Comparison of ENCODE assay signal across 25 cellular contexts in the genomic region with DNA sequence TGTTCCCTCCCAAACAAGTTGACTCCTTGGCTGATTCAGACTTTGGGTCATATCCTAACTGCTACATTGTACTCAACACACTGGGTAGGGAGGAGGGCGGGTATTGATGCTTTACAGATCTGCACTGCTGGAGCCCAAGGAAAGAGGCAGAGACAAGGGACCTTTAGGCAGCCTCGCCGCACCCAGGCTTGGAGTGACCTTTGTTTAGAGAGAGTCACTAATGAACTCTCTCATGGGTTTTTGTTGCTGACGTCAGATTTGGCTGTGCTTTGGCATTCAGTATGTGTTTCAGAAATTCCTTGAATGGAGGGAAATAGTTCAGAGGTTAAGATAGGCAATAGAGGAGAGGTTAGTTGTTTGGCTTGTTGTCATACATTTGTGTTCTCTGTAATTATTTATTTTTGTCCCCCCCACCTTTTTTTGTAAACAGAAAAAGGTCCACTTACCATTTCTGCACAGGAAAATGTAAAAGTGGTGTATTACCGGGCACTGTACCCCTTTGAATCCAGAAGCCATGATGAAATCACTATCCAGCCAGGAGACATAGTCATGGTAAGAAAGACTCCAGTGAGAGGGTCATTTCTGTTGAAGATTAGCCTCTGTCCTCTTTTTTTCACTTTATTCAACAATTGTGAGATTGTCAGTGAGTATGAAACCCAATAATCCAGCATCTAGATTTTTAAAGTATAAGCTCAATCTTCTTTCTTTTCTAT.
DNase-seq lines count a peak whose midpoint lies in the region; ATAC-seq and TF ChIP-seq lines count a peak whose summit lies in the region.
"Had no signal": no experiment of that assay in that cellular context is flagged by ENCODE, and none has a peak within 500 bp of the region (broad histone marks: within the 10 kb centered on the region; RNA-seq: fewer than 3 reads in every experiment).

No MANE protein-coding gene starts in this region.

- POLR2A ChIA-PET in MCF 10A (lab: Yijun Ruan, JAX) = no interaction called here

- no peak for TF ChIP-seq CTCF in MCF 10A (IDR thresholded peaks at IDR 0.05; ENCODE audit: unreplicated experiment)
- TF ChIP-seq CTCF in breast epithelium (IDR thresholded peaks at IDR 0.05) = no peak
- TF ChIP-seq CTCF in right lobe of liver (IDR thresholded peaks at IDR 0.05) = no peak
- no peak for TF ChIP-seq CTCF in upper lobe of right lung (IDR thresholded peaks at IDR 0.05)

- 23% methylated on average over 5 of the region's 5 CpGs for WGBS in right lobe of liver (ENCODE audit: insufficient coverage, low coverage, low lambda C conversion rate, missing lambda C conversion rate)

- TF ChIP-seq POLR2A in breast epithelium (IDR thresholded peaks at IDR 0.05) (no peak), right lobe of liver (IDR thresholded peaks at IDR 0.05) (peak; percentile 45)

- no peaks in the 10 kb centered on the region for H3K27me3 ChIP-seq in breast epithelium
- H3K27me3 ChIP-seq in right lobe of liver = no peaks in the 10 kb centered on the region
- H3K27me3 ChIP-seq in upper lobe of right lung = no peaks in the 10 kb centered on the region
- H3K27me3 ChIP-seq: ascending aorta, SJCRH30 had no signal

- H3K36me3 ChIP-seq in breast epithelium = peaks cover 1% of the 10 kb centered on the region
- H3K36me3 ChIP-seq in right lobe of liver = peaks cover 0 to 16% (median 8%) of the 10 kb centered on the region in 4 donors
- peaks cover 14% of the 10 kb centered on the region for H3K36me3 ChIP-seq in upper lobe of right lung

- H3K27ac ChIP-seq in breast epithelium (peak overlapping the region in 1 of 2 donors; percentile 15), right lobe of liver (peak overlapping the region; percentile 35 to 70 (median 68)), upper lobe of right lung (no peak overlapping the region)
- H3K27ac ChIP-seq: 22Rv1, parathyroid adenoma, SJCRH30, thoracic aorta had no signal

- no peak overlapping the region for H3K4me3 ChIP-seq in breast epithelium
- H3K4me3 ChIP-seq in right lobe of liver = no peak overlapping the region
- H3K4me3 ChIP-seq in upper lobe of right lung = no peak overlapping the region
- H3K4me3 ChIP-seq: ascending aorta, SJCRH30, thoracic aorta had no signal

- H3K9me3 ChIP-seq in breast epithelium (no peaks in the 10 kb centered on the region), right lobe of liver (no peaks in the 10 kb centered on the region), upper lobe of right lung (no peaks in the 10 kb centered on the region)
- H3K9me3 ChIP-seq: ascending aorta, SJCRH30, thoracic aorta had no signal

- H3K36me3 Mint-ChIP-seq in MCF 10A (ENCODE audit: insufficient read depth, unreplicated experiment) = peaks cover 29% of the 10 kb centered on the region
- H3K36me3 Mint-ChIP-seq: activated naive CD4-positive, alpha-beta T cell treated with anti-CD3 and anti-CD28 coated beads, Interleukin-2, amount 10 ng/mL, durations not matched to agents 7 days and 5 days; stimulated activated effector memory CD8-positive, alpha-beta T cell treated with anti-CD3 and anti-CD28 coated beads, Interleukin-12 subunit alpha, Interleukin-12 subunit beta, amount 100 ng/mL, for 72 hours had no signal

- no peaks in the 10 kb centered on the region for H3K27me3 Mint-ChIP-seq in MCF 10A (ENCODE audit: insufficient read depth, unreplicated experiment)
- H3K27me3 Mint-ChIP-seq: activated naive CD4-positive, alpha-beta T cell treated with anti-CD3 and anti-CD28 coated beads, Interleukin-2, amount 10 ng/mL, durations not matched to agents 7 days and 5 days; CD4-positive, alpha-beta memory T cell; naive thymus-derived CD8-positive, alpha-beta T cell had no signal

- CTCF ChIA-PET in MCF 10A (lab: Yijun Ruan, JAX) = no interaction called here

- ATAC-seq in right lobe of liver = peak; percentile 77 to 90 (median 84)
- ATAC-seq in upper lobe of right lung = peak; percentile 26
- no peak for ATAC-seq in GM21360 (IDR thresholded peaks at IDR 0.05; ENCODE audit: unreplicated experiment)
- no peak for ATAC-seq in GM18502 (IDR thresholded peaks at IDR 0.05; ENCODE audit: poor library complexity, unreplicated experiment)
- ATAC-seq: HCT116; left colon; naive thymus-derived CD8-positive, alpha-beta T cell; PC-3; stimulated activated effector memory CD8-positive, alpha-beta T cell treated with anti-CD3 and anti-CD28 coated beads, Interleukin-12 subunit alpha, Interleukin-12 subunit beta, amount 100 ng/mL, for 72 hours had no signal

- H3K4me1 ChIP-seq in breast epithelium (no peaks in the 10 kb centered on the region), right lobe of liver (peaks cover 0 to 36% (median 12%) of the 10 kb centered on the region in 4 donors), upper lobe of right lung (peaks cover 4% of the 10 kb centered on the region)
- H3K4me1 ChIP-seq: parathyroid adenoma had no signal

- DNase-seq in MCF 10A (ENCODE audit: unreplicated experiment) (no peak), breast epithelium (ENCODE audit: low spot score in 2 of 2) (no peak), fibroblast of the conjunctiva (ENCODE audit: low read depth) (peak; percentile 5), right lobe of liver (peak; percentile 68 to 85 (median 79)), upper lobe of right lung (no peak), SHP77 treated with DMSO at 0.1 percent for 48 hours (lab: John Stamatoyannopoulos, UW) (no peak)
- DNase-seq: activated CD4-positive, alpha-beta T cell treated with anti-CD3 and anti-CD28 coated beads for 48 hours; activated naive CD4-positive, alpha-beta T cell treated with anti-CD3 and anti-CD28 coated beads, Interleukin-2, amount 10 ng/mL, durations not matched to agents 7 days and 5 days; CD4-positive, alpha-beta memory T cell; effector CD4-positive, alpha-beta T cell; KBM-7; left colon; naive thymus-derived CD8-positive, alpha-beta T cell; NCI-H187; NCI-H446; PC-3; SJCRH30 had no signal

- no TSS peak for BruUV-seq in MCF 10A (replicated peaks; lab: Mats Ljungman, UMichigan)

- H3K27ac Mint-ChIP-seq in MCF 10A (ENCODE audit: low read depth, unreplicated experiment) = peak overlapping the region; percentile 81
- H3K27ac Mint-ChIP-seq: activated naive CD4-positive, alpha-beta T cell treated with anti-CD3 and anti-CD28 coated beads, Interleukin-2, amount 10 ng/mL, durations not matched to agents 7 days and 5 days; CD4-positive, alpha-beta memory T cell; naive thymus-derived CD8-positive, alpha-beta T cell; stimulated activated effector memory CD8-positive, alpha-beta T cell treated with anti-CD3 and anti-CD28 coated beads, Interleukin-12 subunit alpha, Interleukin-12 subunit beta, amount 100 ng/mL, for 72 hours had no signal

- H3K4me1 Mint-ChIP-seq in MCF 10A (ENCODE audit: insufficient read depth, unreplicated experiment) = peaks cover 21% of the 10 kb centered on the region
- H3K4me1 Mint-ChIP-seq: activated naive CD4-positive, alpha-beta T cell treated with anti-CD3 and anti-CD28 coated beads, Interleukin-2, amount 10 ng/mL, durations not matched to agents 7 days and 5 days; CD4-positive, alpha-beta memory T cell; naive thymus-derived CD8-positive, alpha-beta T cell; stimulated activated effector memory CD8-positive, alpha-beta T cell treated with anti-CD3 and anti-CD28 coated beads, Interleukin-12 subunit alpha, Interleukin-12 subunit beta, amount 100 ng/mL, for 72 hours had no signal

- H3K9me3 Mint-ChIP-seq in MCF 10A (ENCODE audit: unreplicated experiment) = no peaks in the 10 kb centered on the region
- H3K9me3 Mint-ChIP-seq: activated naive CD4-positive, alpha-beta T cell treated with anti-CD3 and anti-CD28 coated beads, Interleukin-2, amount 10 ng/mL, durations not matched to agents 7 days and 5 days; CD4-positive, alpha-beta memory T cell; naive thymus-derived CD8-positive, alpha-beta T cell; stimulated activated effector memory CD8-positive, alpha-beta T cell treated with anti-CD3 and anti-CD28 coated beads, Interleukin-12 subunit alpha, Interleukin-12 subunit beta, amount 100 ng/mL, for 72 hours had no signal

- intact Hi-C loops in MCF 10A (cut with micrococcal nuclease) = loop anchor here (1.0 to 5.0 kb wide), 2 partner anchors 142 to 155 kb away; no protein-coding TSS in a partner anchor
- intact Hi-C loops in breast epithelium (cut with DNase I; ENCODE audit: low total_unique reads) = no loop called here
- intact Hi-C loops in right lobe of liver (cut with DNase I) = no loop called here
- intact Hi-C loops in upper lobe of right lung (cut with DNase I) = no loop called here

- H3K4me3 Mint-ChIP-seq in MCF 10A (ENCODE audit: unreplicated experiment) = no peak overlapping the region
- H3K4me3 Mint-ChIP-seq: activated naive CD4-positive, alpha-beta T cell treated with anti-CD3 and anti-CD28 coated beads, Interleukin-2, amount 10 ng/mL, durations not matched to agents 7 days and 5 days; CD4-positive, alpha-beta memory T cell; naive thymus-derived CD8-positive, alpha-beta T cell; stimulated activated effector memory CD8-positive, alpha-beta T cell treated with anti-CD3 and anti-CD28 coated beads, Interleukin-12 subunit alpha, Interleukin-12 subunit beta, amount 100 ng/mL, for 72 hours had no signal

Comparison
In these comparisons a context has a peak if more than half of its experiments do, and no peak if none do; other contexts are left out.
1. DNase-seq: peak in fibroblast of the conjunctiva (single experiment) and right lobe of liver (3 of 3); none in MCF 10A (single experiment), breast epithelium (0 of 2), upper lobe of right lung (single experiment) and SHP77 treated with DMSO at 0.1 percent for 48 hours (single experiment).
2. ATAC-seq: peak in right lobe of liver (4 of 4) and upper lobe of right lung (single experiment); none in GM21360 (single experiment) and GM18502 (single experiment).